12 cellular contexts compared by ENCODE assay signal in the genomic region with DNA sequence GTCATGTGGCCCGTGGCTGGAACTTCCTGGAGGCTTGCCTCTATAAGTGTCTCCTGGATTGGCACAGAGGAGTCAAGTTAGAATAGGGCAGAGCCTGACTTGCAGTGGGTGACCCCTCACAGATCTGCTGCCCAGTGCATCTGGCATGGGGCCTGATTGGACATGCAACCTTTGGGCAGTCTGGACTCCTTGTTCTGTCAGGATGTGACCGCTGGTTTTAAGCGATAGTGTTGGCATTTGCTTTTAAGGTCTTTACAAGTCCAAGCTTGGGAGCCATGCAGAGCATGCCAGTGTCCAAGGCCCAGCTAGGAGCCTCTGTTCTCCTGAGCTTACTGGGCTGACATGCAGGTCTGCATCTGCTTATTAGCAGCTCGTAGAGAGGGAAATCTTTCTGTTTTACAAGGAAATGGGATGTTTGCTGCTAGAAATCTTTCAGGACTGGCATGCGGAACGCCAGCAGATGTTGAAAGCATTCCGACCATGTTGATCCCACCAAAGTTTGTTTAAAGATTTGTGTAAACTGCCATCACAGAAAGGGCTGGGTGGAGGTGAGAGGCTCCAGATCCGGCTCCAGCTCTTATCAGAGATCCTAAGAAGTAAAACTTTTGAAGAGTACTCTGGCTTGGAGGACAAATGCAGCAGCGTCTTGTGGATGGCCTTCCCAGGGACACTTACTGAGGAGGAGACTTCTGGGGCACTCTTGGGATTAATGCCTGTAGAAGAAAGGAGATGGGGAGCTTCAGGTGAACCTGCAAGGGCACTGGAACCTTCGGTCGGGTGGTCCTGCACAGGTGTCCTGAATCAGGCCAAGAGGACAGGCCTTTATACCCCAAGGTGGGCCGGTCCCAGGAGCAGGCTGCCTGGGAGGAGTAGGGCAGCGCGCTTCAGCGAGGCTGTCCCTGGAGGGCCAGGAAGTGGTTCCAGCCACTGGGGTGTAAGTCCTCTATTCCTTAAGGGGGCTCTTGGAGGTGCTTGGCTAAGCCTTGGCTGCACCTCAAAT.
"Had no signal": no experiment of that assay in that cellular context is flagged by ENCODE, and none has a peak within 500 bp of the region (broad histone marks: within the 10 kb centered on the region; RNA-seq: fewer than 3 reads in every experiment).

No MANE protein-coding gene starts in this region.

- H3K4me3 ChIP-seq: adrenal gland, dorsolateral prefrontal cortex, suprapubic skin had no signal

- DNase-seq: activated CD4-positive, alpha-beta T cell treated with anti-CD3 and anti-CD28 coated beads for 1 hour; activated CD8-positive, alpha-beta memory T cell treated with anti-CD3 and anti-CD28 coated beads for 24 hours; activated effector memory CD4-positive, alpha-beta T cell treated with anti-CD3 and anti-CD28 coated beads, Interleukin-2, amount 50 U/mL, for 16 hours; activated naive CD4-positive, alpha-beta T cell treated with anti-CD3 and anti-CD28 coated beads, Interleukin-2, amount 50 U/mL, for 16 hours; activated T-cell treated with anti-CD3 and anti-CD28 coated beads, Interleukin-2, amount 50 U/mL, for 72 hours; adrenal gland; foreskin fibroblast; stimulated activated CD4-positive, alpha-beta T cell treated with anti-CD3 and anti-CD28 coated beads, Interleukin-15, amount 100 ng/mL, for 24 hours; stimulated activated CD4-positive, alpha-beta T cell treated with anti-CD3 and anti-CD28 coated beads, Interleukin-2, amount 100 ng/mL, for 48 hours; trophoblast cell had no signal

- ATAC-seq: activated T-cell treated with anti-CD3 and anti-CD28 coated beads, Interleukin-2, amount 50 U/mL, for 72 hours had no signal

- H3K36me3 ChIP-seq: adrenal gland, suprapubic skin had no signal

- H3K27ac ChIP-seq: adrenal gland, dorsolateral prefrontal cortex, suprapubic skin had no signal

- H3K27me3 ChIP-seq: adrenal gland, dorsolateral prefrontal cortex, suprapubic skin had no signal

- H3K9me3 ChIP-seq: adrenal gland, suprapubic skin had no signal
